ENCODE assay signal across 10 cellular contexts in the genomic region with DNA sequence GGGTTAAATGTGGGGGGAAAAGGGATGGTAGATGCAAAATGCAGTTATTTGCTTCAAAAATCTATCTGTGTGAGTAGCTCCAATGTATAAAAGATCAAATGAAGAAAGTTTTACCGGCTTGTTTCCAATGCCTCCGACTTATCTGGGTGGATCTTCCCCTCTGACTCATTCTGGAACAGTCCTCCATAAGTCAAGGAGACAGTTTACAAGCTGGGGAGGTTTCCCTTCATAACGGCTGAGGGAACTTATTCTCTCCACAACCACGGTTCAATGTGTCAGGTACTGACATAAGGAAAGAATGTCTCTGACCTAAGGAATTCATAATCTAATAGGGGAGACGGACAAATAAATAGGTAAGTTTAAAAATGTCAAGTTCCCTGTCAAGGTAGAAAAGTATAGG. TPM values are rescaled to one million over a fixed set of nuclear protein-coding genes. Genes with fewer than 3 reads are reported as not detected.
DNase-seq lines count a peak whose midpoint lies in the region; ATAC-seq and TF ChIP-seq lines count a peak whose summit lies in the region.
"Had no signal": no experiment of that assay in that cellular context is flagged by ENCODE, and none has a peak within 500 bp of the region (broad histone marks: within the 10 kb centered on the region; RNA-seq: fewer than 3 reads in every experiment).

No MANE protein-coding gene starts in this region.

- peaks cover 37 to 56% of the 10 kb centered on the region in 2 donors for H3K27me3 Mint-ChIP-seq in natural killer cell (ENCODE audit: low read depth in 2 of 2)

- no peak overlapping the region for H3K27ac Mint-ChIP-seq in natural killer cell

- peak overlapping the region; percentile 49 for H3K4me3 Mint-ChIP-seq in natural killer cell

- in situ Hi-C loops in KBM-7 (cut with MboI; ENCODE audit: low pct_unique_long_range_greater_than_20kb, low sequenced_read_pairs): no loop called here

- H3K27ac ChIP-seq in coronary artery: peak overlapping the region in 1 of 2 donors; percentile 68
- H3K27ac ChIP-seq: cardiac muscle cell had no signal

- peak overlapping the region; percentile 46 for H3K4me3 ChIP-seq in AG09309 (ENCODE audit: control insufficient read depth, low read depth, low read length)
- peak overlapping the region; percentile 71 for H3K4me3 ChIP-seq in coronary artery
- H3K4me3 ChIP-seq: cardiac muscle cell had no signal

- DNase-seq in AG09309 (ENCODE audit: low read depth) (peak; percentile 47), KBM-7 (peak; percentile 8), coronary artery (ENCODE audit: low spot score) (no peak), natural killer cell (no peak), islet precursor cell (no peak)
- DNase-seq: DMS79 had no signal

- no peak for ATAC-seq in natural killer cell
- ATAC-seq in GM19328 (IDR thresholded peaks at IDR 0.05; ENCODE audit: unreplicated experiment): no peak
- no peak for ATAC-seq in HG02623 (IDR thresholded peaks at IDR 0.05; ENCODE audit: unreplicated experiment)
- ATAC-seq in GM21360 (IDR thresholded peaks at IDR 0.05; ENCODE audit: unreplicated experiment): no peak

- H3K36me3 Mint-ChIP-seq in natural killer cell: no peaks in the 10 kb centered on the region

- H3K9me3 Mint-ChIP-seq in natural killer cell: no peaks in the 10 kb centered on the region

- intact Hi-C loops in natural killer cell (cut with micrococcal nuclease): no loop called here

- TF ChIP-seq CTCF in AG09309 (IDR thresholded peaks at IDR 0.05; ENCODE audit: control insufficient read depth, insufficient read depth, low read depth, low read length, missing control alignments): no peak
- TF ChIP-seq CTCF in coronary artery (IDR thresholded peaks at IDR 0.05): no peak
- no peak for TF ChIP-seq CTCF in natural killer cell (IDR thresholded peaks at IDR 0.05)

- peaks cover 8 to 13% of the 10 kb centered on the region in 2 donors for H3K4me1 Mint-ChIP-seq in natural killer cell

RNA-seq across cellular contexts. Expression of gene BIRC3, which starts 49.7 kb away (rescaled TPM):
- 10 to 100 TPM; 14.2 to 92.3 (median 20.1) TPM for total RNA-seq in natural killer cell

Comparison
In these comparisons a context has a peak if more than half of its experiments do, and no peak if none do; other contexts are left out.
1. DNase-seq: peak in AG09309 (single experiment) and KBM-7 (single experiment); none in coronary artery (single experiment), natural killer cell (single experiment) and islet precursor cell (single experiment).